Comparison of ENCODE assay signal across 7 cellular contexts in genomic region chr11:91407842-91408241, GRCh38.
"Had no signal": no experiment of that assay in that cellular context is flagged by ENCODE, and none has a peak within 500 bp of the region (broad histone marks: within the 10 kb centered on the region; RNA-seq: fewer than 3 reads in every experiment).

No MANE protein-coding gene starts in this region.

- H3K27ac ChIP-seq: HL-60 had no signal

- H2AFZ ChIP-seq: GM23338 had no signal

- ATAC-seq: GM23338 had no signal

- FAIRE-seq: H1, H54 had no signal

- H3K4me3 ChIP-seq: GM23338 had no signal

- DNase-seq: H9, HCEC 1CT, KG1 had no signal

- H3K4me2 ChIP-seq: GM23338 had no signal
